In the genomic region with DNA sequence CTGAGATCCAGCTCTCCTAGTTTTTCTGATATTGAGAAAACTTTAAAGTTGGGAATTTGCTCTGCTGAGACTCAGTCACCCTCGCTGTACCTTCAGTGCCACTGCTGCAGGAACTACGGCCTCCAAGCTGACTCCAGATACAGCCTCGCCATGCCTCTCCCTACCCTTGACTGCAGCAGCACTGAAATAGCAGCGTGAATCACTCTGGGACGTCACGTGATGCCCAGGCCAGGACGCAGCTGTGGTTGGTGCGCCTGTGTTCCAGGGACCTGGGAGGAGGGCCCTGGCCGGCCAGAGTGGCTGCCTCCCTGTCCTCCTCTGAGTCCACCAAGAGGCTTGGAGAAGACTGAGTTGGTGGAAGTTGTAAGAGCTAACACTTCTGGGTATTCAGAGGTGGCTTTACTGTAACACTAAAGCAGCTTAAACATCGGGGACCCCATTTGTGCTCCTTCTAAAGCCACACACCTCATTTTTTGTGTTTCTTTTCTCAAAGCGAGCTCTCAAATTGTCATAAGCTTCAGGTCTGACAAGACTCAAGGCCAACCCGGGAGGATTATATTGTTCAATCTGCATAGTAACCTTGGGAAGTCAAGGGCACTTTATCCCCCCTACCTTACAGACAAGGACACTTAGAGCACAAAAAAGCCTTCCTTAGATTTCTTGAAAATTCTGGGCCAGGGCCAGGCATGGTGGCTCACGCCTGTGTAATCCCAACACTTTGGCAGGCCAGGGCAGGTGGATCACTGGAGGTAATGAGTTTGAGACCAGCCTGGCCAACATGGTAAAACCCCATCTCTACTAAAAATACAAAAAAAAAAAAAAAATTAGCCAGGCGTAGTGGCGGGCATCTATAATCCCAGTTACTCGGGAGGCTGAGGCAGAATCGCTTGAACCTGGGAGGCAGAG, we compare ENCODE assay signal across 1 cellular context.
TF ChIP-seq lines count a peak whose summit lies in the region.

No MANE protein-coding gene starts in this region.

TF ChIP-seq in K562, 482 proteins besides CTCF, POLR2A, EP300 and RAD21 (continued from another document and continues in another):
- TF ChIP-seq BRD9 (IDR thresholded peaks at IDR 0.05; ENCODE audit: low read depth, partially characterized antibody) (no peak), ZNF507 (tag; conservative IDR thresholded peaks at IDR 0.05) (no peak), CBX5 (IDR thresholded peaks at IDR 0.05; ENCODE audit: borderline replicate concordance, low read depth) (no peak), RB1 (IDR thresholded peaks at IDR 0.05; ENCODE audit: low read depth) (no peak; the same call in 1 of the 2 replicates), SREBF1 (IDR thresholded peaks at IDR 0.05; ENCODE audit: borderline replicate concordance, low read depth, low read length) (peak; percentile 56; the same call in 1 of the 2 replicates), GABPA (tag; conservative IDR thresholded peaks at IDR 0.05; ENCODE audit: low read depth) (no peak), PTTG1 (tag; IDR thresholded peaks at IDR 0.05; ENCODE audit: low read depth) (no peak), HLTF (IDR thresholded peaks at IDR 0.05) (no peak), MAFG (tag; conservative IDR thresholded peaks at IDR 0.05) (no peak), ZBTB1 (CRISPR knock-in tag; IDR thresholded peaks at IDR 0.05; ENCODE audit: borderline replicate concordance, low read depth) (no peak), NCOA6 (IDR thresholded peaks at IDR 0.05) (no peak), RBM34 (IDR thresholded peaks at IDR 0.05; ENCODE audit: borderline replicate concordance, insufficient read depth, low read length) (no peak), ZNF197 (CRISPR knock-in tag; IDR thresholded peaks at IDR 0.05; ENCODE audit: low read depth) (no peak), ZNF76 (CRISPR knock-in tag; IDR thresholded peaks at IDR 0.05; ENCODE audit: borderline replicate concordance) (no peak), HNRNPL (IDR thresholded peaks at IDR 0.05; ENCODE audit: low read depth, low read length) (no peak), BRCA1 (IDR thresholded peaks at IDR 0.05) (no peak), BRCA1 (CRISPR knock-in tag; IDR thresholded peaks at IDR 0.05) (no peak), POLR2H (tag; IDR thresholded peaks at IDR 0.05; ENCODE audit: low read depth) (no peak), RBBP5 (IDR thresholded peaks at IDR 0.05; ENCODE audit: borderline replicate concordance, insufficient read depth, low read length, poor library complexity, severe bottlenecking) (peak; percentile 33), SNIP1 (IDR thresholded peaks at IDR 0.05; ENCODE audit: low read depth) (no peak), ZFP30 (CRISPR knock-in tag; IDR thresholded peaks at IDR 0.05; ENCODE audit: borderline replicate concordance) (no peak), SP1 (CRISPR knock-in tag; IDR thresholded peaks at IDR 0.05) (no peak), SMAD4 (CRISPR knock-in tag; conservative IDR thresholded peaks at IDR 0.05) (0 out of 2 replicates have a peak, but pooled peaks have one; percentile 57), MTA2 (IDR thresholded peaks at IDR 0.05; ENCODE audit: low read depth) (no peak), ZNF780A (CRISPR knock-in tag; IDR thresholded peaks at IDR 0.05) (no peak), POLR2B (IDR thresholded peaks at IDR 0.05; ENCODE audit: low read depth, partially characterized antibody) (peak; percentile 70), ZNF766 (CRISPR knock-in tag; conservative IDR thresholded peaks at IDR 0.05) (no peak), NFIC (IDR thresholded peaks at IDR 0.05) (0 out of 2 replicates have a peak, but pooled peaks have one; percentile 16), HEY1 (CRISPR knock-in tag; IDR thresholded peaks at IDR 0.05; ENCODE audit: borderline replicate concordance) (no peak), TEAD4 (IDR thresholded peaks at IDR 0.05; ENCODE audit: low read length) (peak; percentile 39; the same call in 1 of the 2 replicates), TEAD4 (CRISPR knock-in tag; IDR thresholded peaks at IDR 0.05; ENCODE audit: borderline replicate concordance) (no peak), SMAD2 (IDR thresholded peaks at IDR 0.05; ENCODE audit: low read depth, low read length) (no peak), CBFA2T3 (IDR thresholded peaks at IDR 0.05) (peak; percentile 41)
- TF ChIP-seq, protein P1, sequence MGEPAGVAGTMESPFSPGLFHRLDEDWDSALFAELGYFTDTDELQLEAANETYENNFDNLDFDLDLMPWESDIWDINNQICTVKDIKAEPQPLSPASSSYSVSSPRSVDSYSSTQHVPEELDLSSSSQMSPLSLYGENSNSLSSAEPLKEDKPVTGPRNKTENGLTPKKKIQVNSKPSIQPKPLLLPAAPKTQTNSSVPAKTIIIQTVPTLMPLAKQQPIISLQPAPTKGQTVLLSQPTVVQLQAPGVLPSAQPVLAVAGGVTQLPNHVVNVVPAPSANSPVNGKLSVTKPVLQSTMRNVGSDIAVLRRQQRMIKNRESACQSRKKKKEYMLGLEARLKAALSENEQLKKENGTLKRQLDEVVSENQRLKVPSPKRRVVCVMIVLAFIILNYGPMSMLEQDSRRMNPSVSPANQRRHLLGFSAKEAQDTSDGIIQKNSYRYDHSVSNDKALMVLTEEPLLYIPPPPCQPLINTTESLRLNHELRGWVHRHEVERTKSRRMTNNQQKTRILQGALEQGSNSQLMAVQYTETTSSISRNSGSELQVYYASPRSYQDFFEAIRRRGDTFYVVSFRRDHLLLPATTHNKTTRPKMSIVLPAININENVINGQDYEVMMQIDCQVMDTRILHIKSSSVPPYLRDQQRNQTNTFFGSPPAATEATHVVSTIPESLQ (CRISPR knock-in tag; IDR thresholded peaks at IDR 0.05), result no peak
- TF ChIP-seq, protein P2, sequence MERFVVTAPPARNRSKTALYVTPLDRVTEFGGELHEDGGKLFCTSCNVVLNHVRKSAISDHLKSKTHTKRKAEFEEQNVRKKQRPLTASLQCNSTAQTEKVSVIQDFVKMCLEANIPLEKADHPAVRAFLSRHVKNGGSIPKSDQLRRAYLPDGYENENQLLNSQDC (CRISPR knock-in tag; IDR thresholded peaks at IDR 0.05), result no peak
- TF ChIP-seq, protein P3, sequence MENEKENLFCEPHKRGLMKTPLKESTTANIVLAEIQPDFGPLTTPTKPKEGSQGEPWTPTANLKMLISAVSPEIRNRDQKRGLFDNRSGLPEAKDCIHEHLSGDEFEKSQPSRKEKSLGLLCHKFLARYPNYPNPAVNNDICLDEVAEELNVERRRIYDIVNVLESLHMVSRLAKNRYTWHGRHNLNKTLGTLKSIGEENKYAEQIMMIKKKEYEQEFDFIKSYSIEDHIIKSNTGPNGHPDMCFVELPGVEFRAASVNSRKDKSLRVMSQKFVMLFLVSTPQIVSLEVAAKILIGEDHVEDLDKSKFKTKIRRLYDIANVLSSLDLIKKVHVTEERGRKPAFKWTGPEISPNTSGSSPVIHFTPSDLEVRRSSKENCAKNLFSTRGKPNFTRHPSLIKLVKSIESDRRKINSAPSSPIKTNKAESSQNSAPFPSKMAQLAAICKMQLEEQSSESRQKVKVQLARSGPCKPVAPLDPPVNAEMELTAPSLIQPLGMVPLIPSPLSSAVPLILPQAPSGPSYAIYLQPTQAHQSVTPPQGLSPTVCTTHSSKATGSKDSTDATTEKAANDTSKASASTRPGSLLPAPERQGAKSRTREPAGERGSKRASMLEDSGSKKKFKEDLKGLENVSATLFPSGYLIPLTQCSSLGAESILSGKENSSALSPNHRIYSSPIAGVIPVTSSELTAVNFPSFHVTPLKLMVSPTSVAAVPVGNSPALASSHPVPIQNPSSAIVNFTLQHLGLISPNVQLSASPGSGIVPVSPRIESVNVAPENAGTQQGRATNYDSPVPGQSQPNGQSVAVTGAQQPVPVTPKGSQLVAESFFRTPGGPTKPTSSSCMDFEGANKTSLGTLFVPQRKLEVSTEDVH (IDR thresholded peaks at IDR 0.05; ENCODE audit: low read depth, partially characterized antibody), result no peak
- TF ChIP-seq, protein P4, sequence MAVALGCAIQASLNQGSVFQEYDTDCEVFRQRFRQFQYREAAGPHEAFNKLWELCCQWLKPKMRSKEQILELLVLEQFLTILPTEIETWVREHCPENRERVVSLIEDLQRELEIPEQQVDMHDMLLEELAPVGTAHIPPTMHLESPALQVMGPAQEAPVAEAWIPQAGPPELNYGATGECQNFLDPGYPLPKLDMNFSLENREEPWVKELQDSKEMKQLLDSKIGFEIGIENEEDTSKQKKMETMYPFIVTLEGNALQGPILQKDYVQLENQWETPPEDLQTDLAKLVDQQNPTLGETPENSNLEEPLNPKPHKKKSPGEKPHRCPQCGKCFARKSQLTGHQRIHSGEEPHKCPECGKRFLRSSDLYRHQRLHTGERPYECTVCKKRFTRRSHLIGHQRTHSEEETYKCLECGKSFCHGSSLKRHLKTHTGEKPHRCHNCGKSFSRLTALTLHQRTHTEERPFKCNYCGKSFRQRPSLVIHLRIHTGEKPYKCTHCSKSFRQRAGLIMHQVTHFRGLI (CRISPR knock-in tag; IDR thresholded peaks at IDR 0.05), result no peak
- TF ChIP-seq, protein P5, sequence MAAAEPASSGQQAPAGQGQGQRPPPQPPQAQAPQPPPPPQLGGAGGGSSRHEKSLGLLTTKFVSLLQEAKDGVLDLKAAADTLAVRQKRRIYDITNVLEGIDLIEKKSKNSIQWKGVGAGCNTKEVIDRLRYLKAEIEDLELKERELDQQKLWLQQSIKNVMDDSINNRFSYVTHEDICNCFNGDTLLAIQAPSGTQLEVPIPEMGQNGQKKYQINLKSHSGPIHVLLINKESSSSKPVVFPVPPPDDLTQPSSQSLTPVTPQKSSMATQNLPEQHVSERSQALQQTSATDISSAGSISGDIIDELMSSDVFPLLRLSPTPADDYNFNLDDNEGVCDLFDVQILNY (CRISPR knock-in tag; IDR thresholded peaks at IDR 0.05), result no peak
- TF ChIP-seq, protein P6, sequence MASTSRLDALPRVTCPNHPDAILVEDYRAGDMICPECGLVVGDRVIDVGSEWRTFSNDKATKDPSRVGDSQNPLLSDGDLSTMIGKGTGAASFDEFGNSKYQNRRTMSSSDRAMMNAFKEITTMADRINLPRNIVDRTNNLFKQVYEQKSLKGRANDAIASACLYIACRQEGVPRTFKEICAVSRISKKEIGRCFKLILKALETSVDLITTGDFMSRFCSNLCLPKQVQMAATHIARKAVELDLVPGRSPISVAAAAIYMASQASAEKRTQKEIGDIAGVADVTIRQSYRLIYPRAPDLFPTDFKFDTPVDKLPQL (IDR thresholded peaks at IDR 0.05; ENCODE audit: extremely low read depth, insufficient read length), result no peak
- TF ChIP-seq, protein P7, sequence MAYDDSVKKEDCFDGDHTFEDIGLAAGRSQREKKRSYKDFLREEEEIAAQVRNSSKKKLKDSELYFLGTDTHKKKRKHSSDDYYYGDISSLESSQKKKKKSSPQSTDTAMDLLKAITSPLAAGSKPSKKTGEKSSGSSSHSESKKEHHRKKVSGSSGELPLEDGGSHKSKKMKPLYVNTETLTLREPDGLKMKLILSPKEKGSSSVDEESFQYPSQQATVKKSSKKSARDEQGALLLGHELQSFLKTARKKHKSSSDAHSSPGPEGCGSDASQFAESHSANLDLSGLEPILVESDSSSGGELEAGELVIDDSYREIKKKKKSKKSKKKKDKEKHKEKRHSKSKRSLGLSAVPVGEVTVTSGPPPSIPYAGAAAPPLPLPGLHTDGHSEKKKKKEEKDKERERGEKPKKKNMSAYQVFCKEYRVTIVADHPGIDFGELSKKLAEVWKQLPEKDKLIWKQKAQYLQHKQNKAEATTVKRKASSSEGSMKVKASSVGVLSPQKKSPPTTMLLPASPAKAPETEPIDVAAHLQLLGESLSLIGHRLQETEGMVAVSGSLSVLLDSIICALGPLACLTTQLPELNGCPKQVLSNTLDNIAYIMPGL (CRISPR knock-in tag; IDR thresholded peaks at IDR 0.05), result no peak
- TF ChIP-seq, protein P8, sequence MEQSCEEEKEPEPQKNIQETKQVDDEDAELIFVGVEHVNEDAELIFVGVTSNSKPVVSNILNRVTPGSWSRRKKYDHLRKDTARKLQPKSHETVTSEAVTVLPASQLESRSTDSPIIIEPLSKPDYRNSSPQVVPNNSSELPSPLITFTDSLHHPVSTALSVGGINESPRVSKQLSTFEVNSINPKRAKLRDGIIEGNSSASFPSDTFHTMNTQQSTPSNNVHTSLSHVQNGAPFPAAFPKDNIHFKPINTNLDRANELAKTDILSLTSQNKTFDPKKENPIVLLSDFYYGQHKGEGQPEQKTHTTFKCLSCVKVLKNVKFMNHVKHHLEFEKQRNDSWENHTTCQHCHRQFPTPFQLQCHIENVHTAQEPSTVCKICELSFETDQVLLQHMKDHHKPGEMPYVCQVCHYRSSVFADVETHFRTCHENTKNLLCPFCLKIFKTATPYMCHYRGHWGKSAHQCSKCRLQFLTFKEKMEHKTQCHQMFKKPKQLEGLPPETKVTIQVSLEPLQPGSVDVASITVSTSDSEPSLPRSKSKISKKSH (CRISPR knock-in tag; IDR thresholded peaks at IDR 0.05), result no peak
- TF ChIP-seq, protein P9, sequence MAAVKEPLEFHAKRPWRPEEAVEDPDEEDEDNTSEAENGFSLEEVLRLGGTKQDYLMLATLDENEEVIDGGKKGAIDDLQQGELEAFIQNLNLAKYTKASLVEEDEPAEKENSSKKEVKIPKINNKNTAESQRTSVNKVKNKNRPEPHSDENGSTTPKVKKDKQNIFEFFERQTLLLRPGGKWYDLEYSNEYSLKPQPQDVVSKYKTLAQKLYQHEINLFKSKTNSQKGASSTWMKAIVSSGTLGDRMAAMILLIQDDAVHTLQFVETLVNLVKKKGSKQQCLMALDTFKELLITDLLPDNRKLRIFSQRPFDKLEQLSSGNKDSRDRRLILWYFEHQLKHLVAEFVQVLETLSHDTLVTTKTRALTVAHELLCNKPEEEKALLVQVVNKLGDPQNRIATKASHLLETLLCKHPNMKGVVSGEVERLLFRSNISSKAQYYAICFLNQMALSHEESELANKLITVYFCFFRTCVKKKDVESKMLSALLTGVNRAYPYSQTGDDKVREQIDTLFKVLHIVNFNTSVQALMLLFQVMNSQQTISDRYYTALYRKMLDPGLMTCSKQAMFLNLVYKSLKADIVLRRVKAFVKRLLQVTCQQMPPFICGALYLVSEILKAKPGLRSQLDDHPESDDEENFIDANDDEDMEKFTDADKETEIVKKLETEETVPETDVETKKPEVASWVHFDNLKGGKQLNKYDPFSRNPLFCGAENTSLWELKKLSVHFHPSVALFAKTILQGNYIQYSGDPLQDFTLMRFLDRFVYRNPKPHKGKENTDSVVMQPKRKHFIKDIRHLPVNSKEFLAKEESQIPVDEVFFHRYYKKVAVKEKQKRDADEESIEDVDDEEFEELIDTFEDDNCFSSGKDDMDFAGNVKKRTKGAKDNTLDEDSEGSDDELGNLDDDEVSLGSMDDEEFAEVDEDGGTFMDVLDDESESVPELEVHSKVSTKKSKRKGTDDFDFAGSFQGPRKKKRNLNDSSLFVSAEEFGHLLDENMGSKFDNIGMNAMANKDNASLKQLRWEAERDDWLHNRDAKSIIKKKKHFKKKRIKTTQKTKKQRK (IDR thresholded peaks at IDR 0.05; ENCODE audit: borderline replicate concordance, low read depth, low read length), result no peak
- TF ChIP-seq, protein P10, sequence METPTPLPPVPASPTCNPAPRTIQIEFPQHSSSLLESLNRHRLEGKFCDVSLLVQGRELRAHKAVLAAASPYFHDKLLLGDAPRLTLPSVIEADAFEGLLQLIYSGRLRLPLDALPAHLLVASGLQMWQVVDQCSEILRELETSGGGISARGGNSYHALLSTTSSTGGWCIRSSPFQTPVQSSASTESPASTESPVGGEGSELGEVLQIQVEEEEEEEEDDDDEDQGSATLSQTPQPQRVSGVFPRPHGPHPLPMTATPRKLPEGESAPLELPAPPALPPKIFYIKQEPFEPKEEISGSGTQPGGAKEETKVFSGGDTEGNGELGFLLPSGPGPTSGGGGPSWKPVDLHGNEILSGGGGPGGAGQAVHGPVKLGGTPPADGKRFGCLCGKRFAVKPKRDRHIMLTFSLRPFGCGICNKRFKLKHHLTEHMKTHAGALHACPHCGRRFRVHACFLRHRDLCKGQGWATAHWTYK (CRISPR knock-in tag; IDR thresholded peaks at IDR 0.05), result 0 out of 2 replicates have a peak, but pooled peaks have one; percentile 10
